In the genomic region with DNA sequence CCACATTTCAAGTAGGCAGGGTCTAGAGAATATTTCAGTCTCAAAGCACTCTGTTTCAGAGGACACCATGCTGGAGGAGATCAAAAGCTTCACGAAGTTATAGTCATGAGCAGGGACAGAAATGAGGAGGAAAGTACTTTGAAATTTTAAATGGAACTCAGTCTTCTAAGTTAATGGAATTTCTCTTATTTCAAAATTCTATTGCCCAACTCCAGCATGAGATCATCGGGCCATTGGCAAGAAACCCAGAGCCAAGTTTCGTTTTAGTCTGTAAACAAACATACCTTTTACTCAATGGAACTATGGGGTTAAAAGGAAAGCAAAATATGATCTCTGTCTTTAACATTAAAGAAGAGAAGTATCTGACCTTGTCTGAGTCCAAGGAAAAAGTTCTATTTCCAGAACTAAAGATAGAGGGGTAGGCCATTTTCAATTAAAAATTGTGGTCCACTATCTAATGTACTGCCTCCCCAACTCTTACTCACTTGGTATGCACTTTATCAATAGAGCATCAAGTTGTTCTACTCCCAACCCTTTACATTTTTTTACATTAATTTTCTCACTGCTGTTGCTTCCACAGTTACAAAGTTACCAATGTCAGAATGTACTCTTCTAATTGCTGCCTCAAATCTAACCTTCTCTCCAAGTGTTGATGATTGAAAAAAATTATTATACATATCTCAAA, we compare ENCODE assay signal across 24 cellular contexts.
DNase-seq lines count a peak whose midpoint lies in the region; ATAC-seq, FAIRE-seq and TF ChIP-seq lines count a peak whose summit lies in the region.
"Had no signal": no experiment of that assay in that cellular context is flagged by ENCODE, and none has a peak within 500 bp of the region (broad histone marks: within the 10 kb centered on the region; RNA-seq: fewer than 3 reads in every experiment).

No MANE protein-coding gene starts in this region.

- no peak overlapping the region for H3K23ac ChIP-seq in H9 (ENCODE audit: insufficient read length, low read depth, low read length)

- H3K27me3 ChIP-seq in thoracic aorta (replicated peaks; ENCODE audit: insufficient read depth) = no peaks in the 10 kb centered on the region
- no peaks in the 10 kb centered on the region for H3K27me3 ChIP-seq in H9 (ENCODE audit: insufficient read depth, low read length)
- H3K27me3 ChIP-seq: heart right ventricle, SJSA1 had no signal

- FAIRE-seq in kidney (lab: Jason Lieb, UNC) = no peak
- FAIRE-seq in RCC 7860 (lab: Jason Lieb, UNC) = no peak

- no peak overlapping the region for H3K27ac Mint-ChIP-seq in H9
- H3K27ac Mint-ChIP-seq: endodermal cell, immature natural killer cell, T-helper 17 cell had no signal

- intact Hi-C loops in kidney (cut with DNase I) = no loop called here

- no peak overlapping the region for H4K91ac ChIP-seq in H9 (ENCODE audit: insufficient read length, low read depth, low read length)

- no peak overlapping the region for H2BK5ac ChIP-seq in H9 (ENCODE audit: insufficient read length, low read length)

- no peaks in the 10 kb centered on the region for H3K9me3 ChIP-seq in thoracic aorta
- H3K9me3 ChIP-seq in kidney (ENCODE audit: control insufficient read depth in 1 of 2, low read length in 2 of 2) = no peaks in the 10 kb centered on the region
- H3K9me3 ChIP-seq in H9 (ENCODE audit: control insufficient read depth, low read depth, low read length) = no peaks in the 10 kb centered on the region
- H3K9me3 ChIP-seq: lower lobe of right lung had no signal

- H2AK5ac ChIP-seq in H9 (ENCODE audit: insufficient read length, low read length) = no peak overlapping the region

- H3T11ph ChIP-seq in H9 (ENCODE audit: low read length) = no peak overlapping the region

- H3K4me3 ChIP-seq in fibroblast of villous mesenchyme (ENCODE audit: low read depth, low read length) = no peak overlapping the region
- no peak overlapping the region for H3K4me3 ChIP-seq in thoracic aorta
- H3K4me3 ChIP-seq in kidney (ENCODE audit: low read length in 2 of 2) = no peak overlapping the region
- H3K4me3 ChIP-seq: heart right ventricle, lower lobe of right lung, PC-9, SJSA1 had no signal

- no peak overlapping the region for H4K5ac ChIP-seq in H9 (ENCODE audit: insufficient read length, low read depth, low read length)

- H3K4me2 ChIP-seq in H9 (ENCODE audit: insufficient read depth, insufficient read length, low read length) = no peak overlapping the region
- H3K4me2 ChIP-seq: PC-9 had no signal

- no peak overlapping the region for H3K56ac ChIP-seq in H9 (ENCODE audit: insufficient read length, low read depth, low read length)

- H3K18ac ChIP-seq in H9 (ENCODE audit: insufficient read length, low read depth, low read length) = no peak overlapping the region

- H3K4me1 ChIP-seq in thoracic aorta (ENCODE audit: control insufficient read depth in 1 of 2, low read depth in 2 of 2) = peaks cover 0 to 4% of the 10 kb centered on the region in 2 donors
- no peaks in the 10 kb centered on the region for H3K4me1 ChIP-seq in kidney (ENCODE audit: control insufficient read depth in 1 of 2, insufficient read depth in 1 of 2, low read depth in 1 of 2, low read length in 2 of 2)
- H3K4me1 ChIP-seq in H9 (ENCODE audit: insufficient read depth, low read length) = no peaks in the 10 kb centered on the region
- H3K4me1 ChIP-seq: heart right ventricle, lower lobe of right lung, SJSA1 had no signal

- TF ChIP-seq CTCF in fibroblast of villous mesenchyme (IDR thresholded peaks at IDR 0.05; ENCODE audit: insufficient read depth, low read depth, low read length) (no peak), thoracic aorta (IDR thresholded peaks at IDR 0.05) (no peak), kidney (IDR thresholded peaks at IDR 0.05; ENCODE audit: borderline replicate concordance, extremely low read depth, insufficient read depth) (no peak), H9 (conservative IDR thresholded peaks at IDR 0.05) (no peak)

- H3K4ac ChIP-seq in H9 (ENCODE audit: low read depth, low read length) = no peak overlapping the region

- DNase-seq in NCI-H2029 (lab: John Stamatoyannopoulos, UW) = peak; percentile 9
- DNase-seq in NCI-H2029 treated with DMSO at 0.1 percent for 48 hours (lab: John Stamatoyannopoulos, UW) = no peak
- peak; percentile 4 for DNase-seq in amniotic epithelial cell (ENCODE audit: low read depth)
- DNase-seq in fibroblast of villous mesenchyme (ENCODE audit: low read depth) = peak; percentile 13
- no peak for DNase-seq in thoracic aorta (ENCODE audit: low spot score)
- no peak for DNase-seq in kidney
- no peak for DNase-seq in H9
- DNase-seq in RCC 7860 (ENCODE audit: low spot score) = no peak
- DNase-seq: 8988T; activated CD4-positive, alpha-beta T cell treated with anti-CD3 and anti-CD28 coated beads, Interleukin-2, amount 50 U/mL, for 48 hours; activated gamma-delta T cell treated with Interleukin-2 at 50 U/mL for 16 hours; anterior cingulate cortex; endodermal cell; heart right ventricle; immature natural killer cell; IMR-90; lower lobe of right lung; NCI-H1694 treated with DMSO at 0.1 percent for 48 hours; NCI-H226; PC-9; T-helper 17 cell had no signal

- no peak overlapping the region for H3K9ac ChIP-seq in kidney (ENCODE audit: low read length in 2 of 2)
- H3K9ac ChIP-seq in H9 (ENCODE audit: extremely low read depth, insufficient read length, low read length) = no peak overlapping the region

- no peak overlapping the region for H2AFZ ChIP-seq in H9 (ENCODE audit: low read length)
- H2AFZ ChIP-seq: PC-9 had no signal

- no peaks in the 10 kb centered on the region for H3K36me3 ChIP-seq in thoracic aorta
- H3K36me3 ChIP-seq in kidney (ENCODE audit: control insufficient read depth in 1 of 2, insufficient read depth in 2 of 2, low read length in 2 of 2) = no peaks in the 10 kb centered on the region
- H3K36me3 ChIP-seq: heart right ventricle, lower lobe of right lung, SJSA1 had no signal

- no peaks in the 10 kb centered on the region for H4K20me1 ChIP-seq in H9 (ENCODE audit: control insufficient read depth, insufficient read depth, insufficient read length)

- no peak overlapping the region for H3K14ac ChIP-seq in H9 (ENCODE audit: insufficient read depth, low read length)

- H3K79me2 ChIP-seq in H9 (ENCODE audit: insufficient read depth, low read length) = no peaks in the 10 kb centered on the region

- no peak overlapping the region for H2BK15ac ChIP-seq in H9 (ENCODE audit: low read depth, low read length)

- H2BK20ac ChIP-seq in H9 (ENCODE audit: low read depth, low read length, poor library complexity, severe bottlenecking) = no peak overlapping the region

- no peak overlapping the region for H2BK120ac ChIP-seq in H9 (ENCODE audit: low read depth, low read length, poor library complexity, severe bottlenecking)

- H3K23me2 ChIP-seq in H9 (ENCODE audit: insufficient read length, low read depth, low read length, poor library complexity, severe bottlenecking) = no peaks in the 10 kb centered on the region

- no peaks in the 10 kb centered on the region for H3K4me1 Mint-ChIP-seq in H9
- H3K4me1 Mint-ChIP-seq: endodermal cell, immature natural killer cell, T-helper 17 cell had no signal

- peak; percentile 36 for ATAC-seq in thoracic aorta (ENCODE audit: insufficient number of reproducible peaks, low FRiP score, low read depth)
- ATAC-seq: heart right ventricle, T-helper 17 cell had no signal

- H3K4me3 Mint-ChIP-seq in H9 = no peak overlapping the region
- H3K4me3 Mint-ChIP-seq: endodermal cell, immature natural killer cell, T-helper 17 cell had no signal

- no peaks in the 10 kb centered on the region for H3K36me3 Mint-ChIP-seq in H9 (ENCODE audit: insufficient read depth in 1 of 3, low read depth in 3 of 3)
- H3K36me3 Mint-ChIP-seq: immature natural killer cell had no signal

- H3K27me3 Mint-ChIP-seq in H9 (ENCODE audit: low read depth) = no peaks in the 10 kb centered on the region
- H3K27me3 Mint-ChIP-seq: T-helper 17 cell had no signal

- no peaks in the 10 kb centered on the region for H3K9me3 Mint-ChIP-seq in H9

- WGBS in H9 (ENCODE audit: extremely low coverage, insufficient read length, low lambda C conversion rate) = no CpG with 5 or more reads among the region's 3 CpGs

- H2BK12ac ChIP-seq in H9 (ENCODE audit: insufficient read length, low read depth, low read length) = no peak overlapping the region

- H3K27ac ChIP-seq in thoracic aorta (no peak overlapping the region), kidney (ENCODE audit: low read depth in 2 of 2, low read length in 2 of 2) (no peak overlapping the region), H9 (ENCODE audit: insufficient read length, low read depth, low read length) (no peak overlapping the region)
- H3K27ac ChIP-seq: C4-2B, heart right ventricle, lower lobe of right lung, PC-9, SJSA1, VCaP had no signal

- no peak overlapping the region for H4K8ac ChIP-seq in H9 (replicated peaks; ENCODE audit: insufficient read length, low read depth, low read length)

- H3K79me1 ChIP-seq in H9 (ENCODE audit: insufficient read depth, low read depth, low read length, poor library complexity, severe bottlenecking) = no peaks in the 10 kb centered on the region

Comparison
In these comparisons a context has a peak if more than half of its experiments do, and no peak if none do; other contexts are left out.
1. DNase-seq: peak in NCI-H2029 (single experiment), amniotic epithelial cell (single experiment) and fibroblast of villous mesenchyme (single experiment); none in NCI-H2029 treated with DMSO at 0.1 percent for 48 hours (single experiment), thoracic aorta (single experiment), kidney (single experiment), H9 (single experiment) and RCC 7860 (single experiment).